ENCODE assay signal across 8 cellular contexts in the genomic region with DNA sequence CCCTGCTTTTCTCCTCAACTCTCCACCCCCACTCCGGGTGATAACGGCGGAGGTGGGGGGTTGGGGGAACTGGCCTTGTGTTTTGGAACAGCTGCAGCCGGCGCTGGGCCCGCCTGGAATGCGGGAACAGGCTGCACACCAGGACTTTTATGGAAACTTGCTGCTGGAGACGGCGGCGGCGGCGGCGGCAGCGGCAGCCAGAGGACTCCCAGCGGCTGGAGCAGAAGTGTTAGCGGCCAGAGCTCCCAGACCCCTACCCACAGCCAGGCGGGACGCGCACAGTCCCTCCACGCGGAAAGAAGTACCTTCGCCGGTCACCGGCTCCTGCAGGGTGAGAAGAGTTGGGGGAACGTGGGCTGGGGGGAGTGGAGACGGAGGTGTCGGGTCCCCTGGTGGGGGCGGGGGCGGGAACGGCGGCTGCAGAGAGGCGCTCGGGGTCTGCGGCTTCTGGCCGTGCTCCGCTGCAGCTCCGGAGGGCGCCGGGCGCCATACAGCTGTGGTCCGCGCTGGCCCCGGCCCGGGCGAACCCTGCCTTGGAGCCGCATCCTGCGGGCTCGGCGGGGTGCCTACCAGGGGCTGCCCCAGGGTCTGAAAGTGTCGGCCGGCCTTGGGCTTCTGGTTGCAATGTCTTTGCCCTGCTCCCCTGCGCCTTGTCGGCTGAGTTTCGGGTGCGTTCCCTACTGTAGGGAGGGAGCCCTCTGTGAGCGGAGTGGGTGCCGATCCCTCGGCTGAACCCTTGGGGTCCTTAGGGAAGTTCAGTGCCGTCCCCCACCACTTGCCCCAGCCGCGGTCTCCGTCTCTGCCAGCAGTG. TPM values are rescaled to one million over a fixed set of nuclear protein-coding genes. Genes with fewer than 3 reads are reported as not detected.
DNase-seq lines count a peak whose midpoint lies in the region; ATAC-seq and TF ChIP-seq lines count a peak whose summit lies in the region.

A gene (plus strand): TSS at position 196 of the 811 bp plus-strand sequence. CDS start 27,483 bp downstream, outside the sequence.

- CTCF ChIA-PET in Calu3 (lab: Charles Lee), result interaction anchor here (0.7 to 1.1 kb wide), 3 partner anchors 12 to 1980 kb away, joined by 3 to 9 read pairs (median 8); no protein-coding TSS in a partner anchor

- peaks cover 14% of the 10 kb centered on the region for H3K4me1 ChIP-seq in suprapubic skin

- H3K27ac Mint-ChIP-seq in Calu3 (ENCODE audit: unreplicated experiment), result peak within 1 kb of the TSS; percentile 66

- peaks cover 20% of the 10 kb centered on the region for H3K36me3 Mint-ChIP-seq in Calu3 (ENCODE audit: insufficient read depth, unreplicated experiment)

- no peak for TF ChIP-seq CTCF in Calu3 (IDR thresholded peaks at IDR 0.05; ENCODE audit: unreplicated experiment)
- TF ChIP-seq CTCF in LNCaP clone FGC (IDR thresholded peaks at IDR 0.05; ENCODE audit: control insufficient read depth, extremely low read depth, insufficient read depth), result no peak
- TF ChIP-seq CTCF in suprapubic skin (IDR thresholded peaks at IDR 0.05), result no peak

- H3K27ac ChIP-seq in suprapubic skin, result peak within 1 kb of the TSS; percentile 81

- peak within 1 kb of the TSS; percentile 85 for H3K4me3 Mint-ChIP-seq in Calu3 (ENCODE audit: low read depth, unreplicated experiment)

- no peak for TF ChIP-seq EP300 in suprapubic skin (IDR thresholded peaks at IDR 0.05)

- TF ChIP-seq POLR2A in suprapubic skin (IDR thresholded peaks at IDR 0.05), result no peak

- peak; percentile 65 for ATAC-seq in GM21360 (IDR thresholded peaks at IDR 0.05; ENCODE audit: unreplicated experiment)
- ATAC-seq in GM18870 (IDR thresholded peaks at IDR 0.05; ENCODE audit: unreplicated experiment), result no peak

- no peaks in the 10 kb centered on the region for H3K9me3 ChIP-seq in suprapubic skin

- peak; percentile 44 for DNase-seq in Calu3
- DNase-seq in LNCaP clone FGC (ENCODE audit: low read depth), result no peak
- peak; percentile 69 for DNase-seq in activated CD8-positive, alpha-beta memory T cell treated with anti-CD3 and anti-CD28 coated beads, Interleukin-2, amount 50 U/mL, for 48 hours
- DNase-seq in fibroblast of gingiva (ENCODE audit: low read depth), result peak; percentile 82
- peak; percentile 64 for DNase-seq in mucosa of gallbladder (ENCODE audit: low spot score)
- peak; percentile 80 to 84 for DNase-seq in suprapubic skin (ENCODE audit: low spot score in 2 of 2)

- BruUV-seq in Calu3 (replicated peaks; lab: Mats Ljungman, UMichigan), result no TSS peak

- intact Hi-C loops in Calu3 (cut with micrococcal nuclease; ENCODE audit: unreplicated experiment), result no loop called here

- H3K4me3 ChIP-seq in LNCaP clone FGC (ENCODE audit: low read depth, low read length) (peak within 1 kb of the TSS; percentile 45), suprapubic skin (peak within 1 kb of the TSS; percentile 76)

- no peaks in the 10 kb centered on the region for H3K27me3 ChIP-seq in suprapubic skin

- H3K9me3 Mint-ChIP-seq in Calu3 (ENCODE audit: low read depth, unreplicated experiment), result no peaks in the 10 kb centered on the region

- no peaks in the 10 kb centered on the region for H3K36me3 ChIP-seq in suprapubic skin

- H3K4me1 Mint-ChIP-seq in Calu3 (ENCODE audit: low read depth, unreplicated experiment), result peaks cover 33% of the 10 kb centered on the region

- no peaks in the 10 kb centered on the region for H3K27me3 Mint-ChIP-seq in Calu3 (ENCODE audit: unreplicated experiment)

- WGBS in suprapubic skin, result 0% methylated on average over 8 of the region's 62 CpGs

RNA-seq across cellular contexts. Expression of the gene that starts here (rescaled TPM):
- total RNA-seq in Calu3 (2022), result 1.9 and 2.0 TPM in 2 replicates
- 36.5 TPM for total RNA-seq in mucosa of gallbladder
- 1 to 10 TPM in 3 of 4 donors, under 1 TPM in 1; 0.60 to 3.3 (median 2.1) TPM for total RNA-seq in suprapubic skin
